Comparison of ENCODE assay signal across 9 cellular contexts in the genomic region with DNA sequence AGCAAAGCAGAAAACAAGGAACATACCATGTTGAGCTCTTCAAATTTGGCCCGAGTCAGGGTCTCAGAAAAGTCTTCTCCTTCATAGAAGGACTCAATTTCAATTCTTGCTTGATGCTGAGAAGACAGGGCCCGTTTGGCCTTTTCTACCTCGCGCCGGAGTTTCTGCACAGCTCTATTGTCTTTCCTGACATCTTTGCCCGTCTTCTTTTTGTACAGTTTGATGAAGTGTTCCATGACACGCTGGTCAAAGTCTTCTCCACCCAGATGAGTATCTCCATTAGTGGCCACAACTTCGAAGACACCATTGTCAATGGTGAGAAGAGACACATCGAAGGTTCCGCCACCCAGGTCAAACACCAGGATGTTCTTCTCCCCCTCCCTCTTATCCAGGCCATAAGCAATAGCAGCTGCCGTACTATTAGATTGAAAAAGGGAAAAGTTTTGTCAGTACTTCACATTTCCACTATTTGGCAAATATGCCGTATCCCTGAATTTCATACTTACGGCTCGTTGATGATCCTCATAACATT. TPM values are rescaled to one million over a fixed set of nuclear protein-coding genes. Genes with fewer than 3 reads are reported as not detected.
DNase-seq lines count a peak whose midpoint lies in the region; ATAC-seq and TF ChIP-seq lines count a peak whose summit lies in the region.
"Had no signal": no experiment of that assay in that cellular context is flagged by ENCODE, and none has a peak within 500 bp of the region (broad histone marks: within the 10 kb centered on the region; RNA-seq: fewer than 3 reads in every experiment).

No MANE protein-coding gene starts in this region.

- H3K27ac ChIP-seq in SJCRH30 (no peak overlapping the region), epithelial cell of prostate (peak overlapping the region; percentile 96), prostate gland (no peak overlapping the region), caudate nucleus (ENCODE audit: low read depth, low read length) (no peak overlapping the region)

- no peaks in the 10 kb centered on the region for H3K27me3 ChIP-seq in GM06990 (replicated peaks; ENCODE audit: control insufficient read depth, insufficient read depth, low read length)
- no peaks in the 10 kb centered on the region for H3K27me3 ChIP-seq in SJCRH30
- no peaks in the 10 kb centered on the region for H3K27me3 ChIP-seq in prostate gland (replicated peaks; ENCODE audit: insufficient read depth)
- H3K27me3 ChIP-seq: gastroesophageal sphincter had no signal

- intact Hi-C loops in prostate gland (cut with DNase I): no loop called here

- peaks cover 12% of the 10 kb centered on the region for H3K4me1 ChIP-seq in SJCRH30
- H3K4me1 ChIP-seq in prostate gland (replicated peaks): peaks cover 4% of the 10 kb centered on the region

- ATAC-seq in HG02798 (IDR thresholded peaks at IDR 0.05; ENCODE audit: poor library complexity, unreplicated experiment): no peak
- ATAC-seq: gastroesophageal sphincter had no signal

- H3K9me3 ChIP-seq in SJCRH30 (replicated peaks) (no peaks in the 10 kb centered on the region), prostate gland (no peaks in the 10 kb centered on the region)
- H3K9me3 ChIP-seq: gastroesophageal sphincter had no signal

- H3K4me3 ChIP-seq in GM06990 (replicated peaks; ENCODE audit: low read depth, low read length) (peak overlapping the region; percentile 99), SJCRH30 (peak overlapping the region; percentile 88; the same call in 1 of the 2 replicates), prostate gland (peak overlapping the region; percentile 85 to 93)

- no peak for DNase-seq in GM06990 (ENCODE audit: extremely low read depth, insufficient read length)
- DNase-seq in SJCRH30: no peak
- no peak for DNase-seq in epithelial cell of prostate (ENCODE audit: low read depth, low spot score)
- no peak for DNase-seq in prostate gland (ENCODE audit: low spot score)
- no peak for DNase-seq in caudate nucleus (lab: John Stamatoyannopoulos, UW)
- no peak for DNase-seq in medulla oblongata (ENCODE audit: extremely low spot score)
- no peak for DNase-seq in NCI-H2196 treated with DMSO at 0.1 percent for 48 hours (lab: John Stamatoyannopoulos, UW; ENCODE audit: unreplicated experiment)

- H3K36me3 ChIP-seq in GM06990 (ENCODE audit: control insufficient read depth, insufficient read depth, low read length) (peaks cover 15% of the 10 kb centered on the region), SJCRH30 (peaks cover 63% of the 10 kb centered on the region), prostate gland (peaks cover 5 to 25% of the 10 kb centered on the region in 2 donors)

- 90% methylated on average over 14 of the region's 14 CpGs for WGBS in prostate gland

- TF ChIP-seq CTCF in GM06990 (IDR thresholded peaks at IDR 0.05; ENCODE audit: insufficient read depth, low read length, poor library complexity, severe bottlenecking) (no peak), prostate gland (IDR thresholded peaks at IDR 0.05) (no peak)

- TF ChIP-seq POLR2A in prostate gland (IDR thresholded peaks at IDR 0.05): no peak

RNA-seq across cellular contexts. Expression of a gene that starts 2.2 kb away (rescaled TPM):
- total RNA-seq in SJCRH30 (2014; rRNA removed; shearing (Covaris generic)): 130 and 136 TPM in 2 replicates
- total RNA-seq in prostate gland: 100 to 1,000 TPM; 215 to 303 TPM

RNA-seq across cellular contexts. Expression of a gene that starts 22.6 kb away (rescaled TPM):
- total RNA-seq in SJCRH30 (2014; rRNA removed; shearing (Covaris generic)): 66.0 and 70.8 TPM in 2 replicates
- 10 to 100 TPM; 34.4 to 50.1 TPM for total RNA-seq in prostate gland

RNA-seq across cellular contexts. Expression of a gene that starts 38.6 kb away (rescaled TPM):
- total RNA-seq in SJCRH30 (2014; rRNA removed; shearing (Covaris generic)): 27.0 and 29.9 TPM in 2 replicates
- total RNA-seq in prostate gland: 10 to 100 TPM; 13.3 to 14.2 TPM

RNA-seq across cellular contexts. Expression of a gene that starts 49.4 kb away (rescaled TPM):
- 55.0 and 56.8 TPM in 2 replicates for total RNA-seq in SJCRH30 (2014; rRNA removed; shearing (Covaris generic))
- 10 to 100 TPM; 28.8 to 34.1 TPM for total RNA-seq in prostate gland
